ENCODE assay signal across 11 cellular contexts in the genomic region with DNA sequence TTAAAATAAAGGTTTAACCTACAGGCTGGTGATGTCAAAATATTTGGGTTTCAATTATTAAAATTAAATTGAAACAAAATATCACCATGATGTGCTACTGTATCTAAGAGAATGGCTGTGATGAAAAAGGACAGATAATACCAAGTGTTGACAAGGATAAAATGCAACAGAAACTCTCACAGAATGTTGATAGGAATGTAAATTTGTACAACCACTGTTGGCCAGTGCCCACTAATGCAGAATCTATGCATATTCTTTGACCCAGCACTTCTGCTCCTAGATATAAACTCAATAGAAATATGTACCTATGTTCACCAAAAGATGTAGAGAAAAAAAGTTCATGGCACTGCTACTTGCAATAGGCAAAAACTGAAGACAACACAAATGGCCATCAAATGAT.
"Had no signal": no experiment of that assay in that cellular context is flagged by ENCODE, and none has a peak within 500 bp of the region (broad histone marks: within the 10 kb centered on the region; RNA-seq: fewer than 3 reads in every experiment).

No MANE protein-coding gene starts in this region.

- H2AFZ ChIP-seq: GM23248 had no signal

- DNase-seq: GM23248, GOT3, H7, H9, HCEC 1CT, HFFc6 had no signal

- H3K9me3 ChIP-seq: HAP-1 had no signal

- H3K36me3 ChIP-seq: HAP-1 had no signal

- H3K9ac ChIP-seq: GM23248 had no signal

- FAIRE-seq: H1, H54 had no signal

- H3K27ac ChIP-seq: GM23248 had no signal

- H3K4me2 ChIP-seq: GM23338 had no signal

- H3K4me3 ChIP-seq: GM23248, GM23338, HAP-1 had no signal

- ATAC-seq: GM23338, HCT116 had no signal
